Comparison of ENCODE assay signal across 8 cellular contexts in genomic region chr5:123089971-123090640, GRCh38. TPM values are rescaled to one million over a fixed set of nuclear protein-coding genes. Genes with fewer than 3 reads are reported as not detected.
A peak's percentile ranks its signal among the peaks of the same experiment; 100 is the strongest.
DNase-seq lines count a peak whose midpoint lies in the region; ATAC-seq and TF ChIP-seq lines count a peak whose summit lies in the region.

No MANE protein-coding gene starts in this region.

- H3K9me3 ChIP-seq in right lobe of liver (no peaks in the 10 kb centered on the region), aorta (ENCODE audit: control insufficient read depth, low read length) (no peaks in the 10 kb centered on the region)

- BruUV-seq in MCF 10A (replicated peaks; lab: Mats Ljungman, UMichigan): no TSS peak

- H3K4me1 ChIP-seq in right lobe of liver (peaks cover 0 to 46% (median 0%) of the 10 kb centered on the region in 4 donors), aorta (ENCODE audit: control insufficient read depth in 1 of 2, insufficient read depth in 2 of 2, low read length in 2 of 2) (no peaks in the 10 kb centered on the region)

- H3K36me3 Mint-ChIP-seq in MCF 10A (ENCODE audit: insufficient read depth, unreplicated experiment): no peaks in the 10 kb centered on the region

- H3K9me3 Mint-ChIP-seq in MCF 10A (ENCODE audit: unreplicated experiment): no peaks in the 10 kb centered on the region

- POLR2A ChIA-PET in MCF 10A (lab: Yijun Ruan, JAX): interaction anchor here (0.9 to 2.8 kb wide), 7 partner anchors 13 to 291 kb away, joined by 3 to 10 read pairs (median 4); no protein-coding TSS in a partner anchor

- H3K36me3 ChIP-seq in right lobe of liver (no peaks in the 10 kb centered on the region), aorta (ENCODE audit: control insufficient read depth in 1 of 2, insufficient read depth in 2 of 2, low read length in 1 of 2) (no peaks in the 10 kb centered on the region)

- H3K27me3 ChIP-seq in right lobe of liver (peaks cover 13 to 74% of the 10 kb centered on the region in 2 donors), aorta (ENCODE audit: control insufficient read depth in 1 of 2, insufficient read depth in 2 of 2, low read length in 1 of 2) (no peaks in the 10 kb centered on the region)

- peaks cover 7% of the 10 kb centered on the region for H3K4me1 Mint-ChIP-seq in MCF 10A (ENCODE audit: insufficient read depth, unreplicated experiment)

- H3K4me3 ChIP-seq in right lobe of liver (peak overlapping the region; percentile 34 to 53 (median 37)), aorta (ENCODE audit: low read length in 2 of 2) (peak overlapping the region; percentile 79 to 98)

- TF ChIP-seq CTCF in MCF 10A (IDR thresholded peaks at IDR 0.05; ENCODE audit: unreplicated experiment) (no peak), right lobe of liver (IDR thresholded peaks at IDR 0.05) (no peak)

- H3K27ac Mint-ChIP-seq in MCF 10A (ENCODE audit: low read depth, unreplicated experiment): no peak overlapping the region

- peak; percentile 19 for DNase-seq in DMS53 treated with DMSO at 0.1 percent for 48 hours (lab: John Stamatoyannopoulos, UW; ENCODE audit: unreplicated experiment)
- peak; percentile 11 for DNase-seq in HT1080 (ENCODE audit: low read depth)
- DNase-seq in MCF 10A (ENCODE audit: unreplicated experiment): peak; percentile 53
- DNase-seq in right lobe of liver: no peak
- peak; percentile 54 to 79 for DNase-seq in aorta
- DNase-seq in stimulated activated CD4-positive, alpha-beta T cell treated with anti-CD3 and anti-CD28 coated beads, Interleukin-4, amount 100 ng/mL, for 4 hours: no peak
- DNase-seq in caudate nucleus (lab: John Stamatoyannopoulos, UW): no peak

- 0% methylated on average over 22 of the region's 83 CpGs for WGBS in right lobe of liver (ENCODE audit: insufficient coverage, low coverage, low lambda C conversion rate, missing lambda C conversion rate)
- 0 to 1% methylated on average over 57 to 83 of the region's 83 CpGs for WGBS in aorta, 2 donors

- intact Hi-C loops in MCF 10A (cut with micrococcal nuclease) (loop anchor here (5.0 to 10.0 kb wide), 2 partner anchors 53 to 195 kb away; partner anchors contain the start of gene PPIC), right lobe of liver (cut with DNase I) (no loop called here), aorta (cut with DNase I) (loop anchor here (2.0 to 10.0 kb wide), 6 partner anchors 53 to 585 kb away; partner anchors contain the start of gene PPIC (in 2 of the 2))

- H3K27ac ChIP-seq in right lobe of liver: no peak overlapping the region
- peak overlapping the region; percentile 73 to 89 for H3K27ac ChIP-seq in aorta (ENCODE audit: low read depth in 1 of 2, low read length in 2 of 2)
- H3K27ac ChIP-seq in caudate nucleus (ENCODE audit: low read depth, low read length): no peak overlapping the region

- peaks cover 86% of the 10 kb centered on the region for H3K27me3 Mint-ChIP-seq in MCF 10A (ENCODE audit: insufficient read depth, unreplicated experiment)

- CTCF ChIA-PET in MCF 10A (lab: Yijun Ruan, JAX): no interaction called here

- H3K4me3 Mint-ChIP-seq in MCF 10A (ENCODE audit: unreplicated experiment): peak overlapping the region; percentile 72

- TF ChIP-seq POLR2A in right lobe of liver (IDR thresholded peaks at IDR 0.05): no peak

- peak; percentile 38 to 57 (median 43) for ATAC-seq in right lobe of liver
- ATAC-seq in aorta (ENCODE audit: low FRiP score): no peak
- ATAC-seq in HG03159 (IDR thresholded peaks at IDR 0.05; ENCODE audit: unreplicated experiment): no peak

RNA-seq across cellular contexts. Expression of gene PRDM6, which starts 1.1 kb away (rescaled TPM):
- 0.03 and 0.42 TPM in 2 replicates for total RNA-seq in HT1080 (2014; rRNA removed; shearing (Covaris generic))
- 0.01 TPM in 2 replicates for polyA plus RNA-seq in HT1080 (2015; cell fraction: cytosol; rRNA removed)
- 0.01 and 0.06 TPM in 2 replicates for polyA plus RNA-seq in HT1080 (2015; cell fraction: nucleus; rRNA removed)
- total RNA-seq in MCF 10A (2022) (0.98 and 1.3 TPM in 2 replicates), right lobe of liver (under 1 TPM in 5 of 6 experiments, not detected in 1; 0.20 to 0.64 (median 0.31) TPM), aorta (10 to 100 TPM; 26.8 to 40.5 TPM)
- polyA plus RNA-seq in aorta: 10 to 100 TPM in 1 of 2 donors, 1 to 10 TPM in 1; 7.4 to 30.6 TPM

RNA-seq across cellular contexts. Expression of gene PPIC, which starts 53.6 kb away (rescaled TPM):
- 17.9 and 20.9 TPM in 2 replicates for total RNA-seq in HT1080 (2014; rRNA removed; shearing (Covaris generic))
- 44.6 and 47.3 TPM in 2 replicates for polyA plus RNA-seq in HT1080 (2015; cell fraction: cytosol; rRNA removed)
- 22.1 and 27.8 TPM in 2 replicates for polyA plus RNA-seq in HT1080 (2015; cell fraction: nucleus; rRNA removed)
- total RNA-seq in MCF 10A (2022) (45.3 and 65.0 TPM in 2 replicates), right lobe of liver (10 to 100 TPM in 5 of 6 experiments, 1 to 10 TPM in 1; 9.7 to 21.7 (median 16.9) TPM), aorta (10 to 100 TPM; 52.5 to 71.1 TPM)
- polyA plus RNA-seq in aorta: 10 to 100 TPM; 59.9 to 71.7 TPM

Comparison
In these comparisons a context has a peak if more than half of its experiments do, and no peak if none do; other contexts are left out.
1. DNase-seq: peak in DMS53 treated with DMSO at 0.1 percent for 48 hours (single experiment), HT1080 (single experiment), MCF 10A (single experiment) and aorta (2 of 2); none in right lobe of liver (0 of 3), stimulated activated CD4-positive, alpha-beta T cell treated with anti-CD3 and anti-CD28 coated beads, Interleukin-4, amount 100 ng/mL, for 4 hours (0 of 2) and caudate nucleus (0 of 61).
2. ATAC-seq: peak in right lobe of liver (4 of 4); none in aorta (single experiment) and HG03159 (single experiment).
3. H3K27ac ChIP-seq: peak in aorta (2 of 2); none in right lobe of liver (0 of 3) and caudate nucleus (single experiment).
4. RNA of gene PRDM6, which starts 1.1 kb away (total RNA-seq): 26.8 to 40.5 TPM in aorta; 0.98 to 1.3 TPM in MCF 10A, 0.03 to 0.42 TPM in HT1080 and 0.20 to 0.64 TPM in right lobe of liver; every median in the first group is over 10 times any median in the second.
5. intact Hi-C loops: an anchor here in MCF 10A (5.0 to 10.0 kb wide) and aorta (2.0 to 10.0 kb wide); none called in right lobe of liver.